ENCODE assay signal across 8 cellular contexts in the genomic region with DNA sequence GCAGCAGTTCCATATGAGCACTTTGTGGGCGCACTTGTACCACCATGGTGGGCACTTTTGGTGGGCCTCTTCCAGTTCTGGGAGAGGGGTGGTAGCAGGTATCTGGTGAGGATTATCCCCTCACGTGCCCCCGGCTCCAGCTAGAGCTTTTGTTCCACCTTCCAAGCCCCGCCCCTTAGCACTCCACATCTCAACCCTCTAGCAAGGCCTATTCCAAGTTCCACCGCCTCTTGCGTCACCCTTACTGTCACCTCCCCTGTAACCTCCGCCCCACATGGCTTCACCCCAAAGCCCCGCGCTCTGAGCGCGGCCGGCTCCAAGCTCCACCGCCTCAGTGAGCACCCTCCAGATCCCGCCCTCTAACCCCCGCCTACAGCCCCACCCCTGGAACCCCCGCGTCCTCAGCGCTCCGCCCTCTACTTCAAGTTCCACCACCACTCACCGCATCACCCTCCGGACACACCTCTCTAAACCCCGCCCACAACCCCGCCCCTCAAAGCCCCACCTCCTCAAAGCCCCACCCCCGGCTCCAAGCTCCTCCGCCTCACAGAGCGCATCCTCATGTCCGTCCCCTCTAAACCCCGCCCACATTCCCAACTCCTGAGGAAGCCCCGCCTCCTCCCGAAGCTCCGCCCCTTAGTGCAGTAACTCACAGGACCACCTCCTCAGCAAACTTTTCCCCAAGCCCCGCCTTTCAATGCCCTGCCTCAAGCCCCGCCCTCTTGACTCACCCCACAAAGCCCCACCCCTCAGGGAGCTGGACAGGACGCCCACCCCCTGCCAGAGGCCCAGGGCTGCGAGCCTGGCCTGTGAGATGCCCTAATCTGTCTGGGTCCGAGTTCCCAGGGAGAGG. TPM values are rescaled to one million over a fixed set of nuclear protein-coding genes. Genes with fewer than 3 reads are reported as not detected.
DNase-seq lines count a peak whose midpoint lies in the region; ATAC-seq and TF ChIP-seq lines count a peak whose summit lies in the region.

No MANE protein-coding gene starts in this region.

- no peak overlapping the region for H2AFZ ChIP-seq in SU-DHL-6 (ENCODE audit: low read depth, low read length, severe bottlenecking)

- H3K9me3 Mint-ChIP-seq in central memory CD8-positive, alpha-beta T cell: no peaks in the 10 kb centered on the region
- H3K9me3 Mint-ChIP-seq in stimulated activated naive CD8-positive, alpha-beta T cell treated with anti-CD3 and anti-CD28 coated beads, Interleukin-15, Interleukin-2, amounts not matched to agents 100 ng/mL and 50 ng/mL, for 24 hours: no peaks in the 10 kb centered on the region

- BruUV-seq in A673 (replicated peaks; lab: Mats Ljungman, UMichigan): no TSS peak

- no peak for TF ChIP-seq CTCF in A673 (conservative IDR thresholded peaks at IDR 0.05; ENCODE audit: low read depth, low read length)
- TF ChIP-seq CTCF in SU-DHL-6 (IDR thresholded peaks at IDR 0.05; ENCODE audit: insufficient read depth, low read length, poor library complexity, severe bottlenecking): no peak

- no peak overlapping the region for H3K4me3 Mint-ChIP-seq in central memory CD8-positive, alpha-beta T cell
- H3K4me3 Mint-ChIP-seq in stimulated activated naive CD8-positive, alpha-beta T cell treated with anti-CD3 and anti-CD28 coated beads, Interleukin-15, Interleukin-2, amounts not matched to agents 100 ng/mL and 50 ng/mL, for 24 hours: peak overlapping the region; percentile 17

- no peaks in the 10 kb centered on the region for H3K79me2 ChIP-seq in SU-DHL-6 (ENCODE audit: insufficient read depth, low read length)

- no peaks in the 10 kb centered on the region for H4K20me1 ChIP-seq in SU-DHL-6 (ENCODE audit: low read depth, low read length)

- no peaks in the 10 kb centered on the region for H3K36me3 Mint-ChIP-seq in central memory CD8-positive, alpha-beta T cell (ENCODE audit: insufficient read depth)
- H3K36me3 Mint-ChIP-seq in stimulated activated naive CD8-positive, alpha-beta T cell treated with anti-CD3 and anti-CD28 coated beads, Interleukin-15, Interleukin-2, amounts not matched to agents 100 ng/mL and 50 ng/mL, for 24 hours (ENCODE audit: low read depth): no peaks in the 10 kb centered on the region

- H3K36me3 ChIP-seq in A673 (ENCODE audit: insufficient read depth, low read length, poor library complexity, severe bottlenecking) (no peaks in the 10 kb centered on the region), SU-DHL-6 (ENCODE audit: low read length) (no peaks in the 10 kb centered on the region)

- H3K9ac ChIP-seq in SU-DHL-6 (ENCODE audit: low read length): no peak overlapping the region

- intact Hi-C loops in A673 (cut with micrococcal nuclease; ENCODE audit: unreplicated experiment): no loop called here

- H3K4me3 ChIP-seq in A673 (ENCODE audit: low read depth, low read length, poor library complexity, severe bottlenecking) (peak overlapping the region; percentile 28), SU-DHL-6 (ENCODE audit: insufficient read depth, low read length, poor library complexity, severe bottlenecking) (no peak overlapping the region)

- no peaks in the 10 kb centered on the region for H3K27me3 Mint-ChIP-seq in central memory CD8-positive, alpha-beta T cell
- no peaks in the 10 kb centered on the region for H3K27me3 Mint-ChIP-seq in stimulated activated naive CD8-positive, alpha-beta T cell treated with anti-CD3 and anti-CD28 coated beads, Interleukin-15, Interleukin-2, amounts not matched to agents 100 ng/mL and 50 ng/mL, for 24 hours

- peaks cover under 1% of the 10 kb centered on the region for H3K4me1 Mint-ChIP-seq in central memory CD8-positive, alpha-beta T cell
- peaks cover 7% of the 10 kb centered on the region for H3K4me1 Mint-ChIP-seq in stimulated activated naive CD8-positive, alpha-beta T cell treated with anti-CD3 and anti-CD28 coated beads, Interleukin-15, Interleukin-2, amounts not matched to agents 100 ng/mL and 50 ng/mL, for 24 hours (ENCODE audit: low read depth)

- CTCF ChIA-PET in A673 (lab: Charles Lee): interaction anchor here (0.6 to 0.9 kb wide), 6 partner anchors 38 to 653 kb away, joined by 3 to 11 read pairs (median 6); no protein-coding TSS in a partner anchor

- H3F3A ChIP-seq in SU-DHL-6 (ENCODE audit: insufficient read depth): no peaks in the 10 kb centered on the region

- H3K27ac Mint-ChIP-seq in central memory CD8-positive, alpha-beta T cell (ENCODE audit: low read depth): no peak overlapping the region
- H3K27ac Mint-ChIP-seq in stimulated activated naive CD8-positive, alpha-beta T cell treated with anti-CD3 and anti-CD28 coated beads, Interleukin-15, Interleukin-2, amounts not matched to agents 100 ng/mL and 50 ng/mL, for 24 hours: no peak overlapping the region

- H3K4me1 ChIP-seq in A673 (ENCODE audit: insufficient read depth, low read length, poor library complexity, severe bottlenecking): no peaks in the 10 kb centered on the region

- no peaks in the 10 kb centered on the region for H3K9me2 ChIP-seq in SU-DHL-6 (replicated peaks; ENCODE audit: insufficient read depth, low read length)

- DNase-seq in A673 (ENCODE audit: low spot score) (peak; percentile 91), kidney tubule cell (ENCODE audit: low spot score) (peak; percentile 49)
- DNase-seq in central memory CD8-positive, alpha-beta T cell (ENCODE audit: low spot score in 2 of 2): no peak

- ATAC-seq in HG02798 (IDR thresholded peaks at IDR 0.05; ENCODE audit: poor library complexity, unreplicated experiment): peak; percentile 37
- ATAC-seq in central memory CD8-positive, alpha-beta T cell (replicated peaks; ENCODE audit: extremely low read depth, poor library complexity, severe bottlenecking): peak; percentile 28
- ATAC-seq in HG03045 (IDR thresholded peaks at IDR 0.05; ENCODE audit: unreplicated experiment): no peak
- ATAC-seq in HG02571 (IDR thresholded peaks at IDR 0.05; ENCODE audit: unreplicated experiment): no peak

- H3K27ac ChIP-seq in A673 (ENCODE audit: low read depth, low read length, poor library complexity, severe bottlenecking) (no peak overlapping the region), SU-DHL-6 (ENCODE audit: low read depth, low read length) (no peak overlapping the region)

- H3K9me3 ChIP-seq in A673 (ENCODE audit: low read depth, low read length, poor library complexity, severe bottlenecking): no peaks in the 10 kb centered on the region
- no peaks in the 10 kb centered on the region for H3K9me3 ChIP-seq in SU-DHL-6 (ENCODE audit: insufficient read depth, low read length)

- H3K4me2 ChIP-seq in SU-DHL-6 (ENCODE audit: low read depth, low read length, poor library complexity, severe bottlenecking): peak overlapping the region; percentile 26

- POLR2A ChIA-PET in A673 (lab: Charles Lee; ENCODE audit: low non-redundant PET): no interaction called here

- no peaks in the 10 kb centered on the region for H3K27me3 ChIP-seq in A673 (replicated peaks; ENCODE audit: insufficient read depth, low read depth, low read length, poor library complexity)
- H3K27me3 ChIP-seq in SU-DHL-6 (ENCODE audit: low read length): no peaks in the 10 kb centered on the region

RNA-seq across cellular contexts. Expression of gene SCN4A, which starts 11.1 kb away (rescaled TPM):
- 0.56 and 0.79 TPM in 2 replicates for total RNA-seq in A673 (2021)

RNA-seq across cellular contexts. Expression of gene CD79B, which starts 29.4 kb away (rescaled TPM):
- 0.39 and 0.72 TPM in 2 replicates for total RNA-seq in A673 (2021)

RNA-seq across cellular contexts. Expression of gene PRR29, which starts 36.6 kb away (rescaled TPM):
- 0.37 TPM in 1 of 2 replicates, not detected in the other for total RNA-seq in A673 (2021)

RNA-seq across cellular contexts. Expression of gene GH1, which starts 42.9 kb away (rescaled TPM):
- not detected in 2 replicates for total RNA-seq in A673 (2021)

RNA-seq across cellular contexts. Expression of gene CSHL1, which starts 50.5 kb away (rescaled TPM):
- total RNA-seq in A673 (2021): not detected in 2 replicates

Comparison
In these comparisons a context has a peak if more than half of its experiments do, and no peak if none do; other contexts are left out.
1. DNase-seq: peak in A673 (single experiment) and kidney tubule cell (single experiment); none in central memory CD8-positive, alpha-beta T cell (0 of 2).
2. ATAC-seq: peak in HG02798 (single experiment) and central memory CD8-positive, alpha-beta T cell (single experiment); none in HG03045 (single experiment) and HG02571 (single experiment).